In the genomic region with DNA sequence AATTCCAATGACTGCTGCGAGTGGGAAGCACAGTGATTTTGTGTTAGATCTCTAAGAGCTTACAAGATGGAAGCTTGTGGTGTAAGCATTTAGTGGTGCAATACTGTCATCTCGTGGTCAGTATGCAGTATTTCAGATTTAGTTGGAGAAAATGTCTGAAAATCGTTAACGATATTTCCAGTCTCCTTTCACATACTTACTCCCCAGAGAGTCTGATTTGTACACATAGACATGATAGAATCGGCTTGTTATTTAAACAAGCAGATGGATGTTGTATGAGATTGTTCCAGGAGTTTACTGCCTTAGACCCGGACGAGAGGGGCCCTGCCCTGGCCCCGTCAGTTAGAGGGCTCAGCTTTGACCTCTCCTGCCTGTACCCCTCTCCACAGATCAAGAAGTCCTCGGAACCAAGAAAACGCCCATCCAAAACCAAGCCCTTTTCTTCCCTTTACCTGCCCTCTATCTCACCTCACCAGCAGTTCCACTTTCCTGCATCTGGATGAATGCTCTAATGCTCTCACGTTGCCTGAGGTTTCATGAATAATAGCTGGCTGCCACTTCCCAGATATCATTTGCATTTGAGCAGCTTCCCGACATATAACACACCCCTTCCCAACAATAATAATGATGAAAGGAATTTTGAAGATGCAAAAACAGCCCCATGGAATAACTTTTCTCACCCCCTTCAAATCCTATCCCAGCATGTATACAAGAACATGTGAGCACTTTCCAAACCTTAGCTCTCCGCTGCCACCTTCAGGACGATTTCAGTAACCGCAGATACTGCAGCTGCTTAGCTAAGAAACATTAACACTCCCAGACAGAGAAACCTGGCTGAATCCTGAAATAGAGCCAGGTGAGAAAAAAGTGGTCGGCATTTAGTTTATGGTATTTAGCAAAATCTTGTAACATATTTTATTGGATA, we compare ENCODE assay signal across 8 cellular contexts.
A peak's percentile ranks its signal among the peaks of the same experiment; 100 is the strongest.
DNase-seq lines count a peak whose midpoint lies in the region; ATAC-seq and TF ChIP-seq lines count a peak whose summit lies in the region.

No MANE protein-coding gene starts in this region.

- H3K36me3 Mint-ChIP-seq in activated T-cell treated with anti-CD3 and anti-CD28 coated beads, Interleukin-2, amount 50 U/mL, for 4 hours (ENCODE audit: insufficient read depth), result peaks cover 2% of the 10 kb centered on the region
- H3K36me3 Mint-ChIP-seq in naive thymus-derived CD8-positive, alpha-beta T cell, result peaks cover 0 to 3% (median 2%) of the 10 kb centered on the region in 3 donors
- H3K36me3 Mint-ChIP-seq in stimulated activated effector memory CD8-positive, alpha-beta T cell treated with anti-CD3 and anti-CD28 coated beads, Interleukin-12 subunit alpha, Interleukin-12 subunit beta, amount 100 ng/mL, for 72 hours, result no peaks in the 10 kb centered on the region

- peak; percentile 85 for ATAC-seq in GM21717 (IDR thresholded peaks at IDR 0.05; ENCODE audit: unreplicated experiment)
- ATAC-seq in PC-3, result peak; percentile 86
- peak; percentile 87 for ATAC-seq in activated T-cell treated with anti-CD3 and anti-CD28 coated beads, Interleukin-2, amount 50 U/mL, for 4 hours
- peak; percentile 84 to 89 for ATAC-seq in naive thymus-derived CD8-positive, alpha-beta T cell
- peak; percentile 84 for ATAC-seq in stimulated activated effector memory CD8-positive, alpha-beta T cell treated with anti-CD3 and anti-CD28 coated beads, Interleukin-12 subunit alpha, Interleukin-12 subunit beta, amount 100 ng/mL, for 72 hours

- no peaks in the 10 kb centered on the region for H3F3A ChIP-seq in PC-3 (ENCODE audit: low read length, unreplicated experiment)

- TF ChIP-seq CTCF in PC-3 (conservative IDR thresholded peaks at IDR 0.05; ENCODE audit: low read depth, low read length), result peak; percentile 91

- CTCF ChIA-PET in PC-3 (lab: Charles Lee), result interaction anchor here (0.5 to 2.1 kb wide), 21 partner anchors 35 to 1900 kb away, joined by 3 to 28 read pairs (median 4); a partner anchor contains a TSS

- H3K27me3 ChIP-seq in PC-3 (ENCODE audit: low read length), result no peaks in the 10 kb centered on the region

- no peaks in the 10 kb centered on the region for H3K9me2 ChIP-seq in PC-3 (replicated peaks; ENCODE audit: low read length)

- no peaks in the 10 kb centered on the region for H3K36me3 ChIP-seq in PC-3 (ENCODE audit: low read depth, low read length)

- POLR2A ChIA-PET in PC-3 (lab: Charles Lee; ENCODE audit: unreplicated experiment), result interaction anchor here (0.6 to 1.0 kb wide), 4 partner anchors 112 to 407 kb away, joined by 3 to 8 read pairs (median 4); a partner anchor contains a TSS
- POLR2A ChIA-PET in naive thymus-derived CD8-positive, alpha-beta T cell (lab: Charles Lee), result interaction anchor here (1.3 to 1.9 kb wide), 4 partner anchors 86 to 227 kb away, joined by 3 to 6 read pairs (median 5); a partner anchor contains a TSS

- peak overlapping the region; percentile 65 for H3K9ac ChIP-seq in PC-3 (ENCODE audit: low read length)

- H4K20me1 ChIP-seq in PC-3 (ENCODE audit: low read length), result no peaks in the 10 kb centered on the region

- no peaks in the 10 kb centered on the region for H3K27me3 Mint-ChIP-seq in activated T-cell treated with anti-CD3 and anti-CD28 coated beads, Interleukin-2, amount 50 U/mL, for 4 hours (ENCODE audit: low read depth)
- H3K27me3 Mint-ChIP-seq in naive thymus-derived CD8-positive, alpha-beta T cell, result peaks cover 0 to 3% (median 0%) of the 10 kb centered on the region in 5 donors

- H3K4me3 Mint-ChIP-seq in activated T-cell treated with anti-CD3 and anti-CD28 coated beads, Interleukin-2, amount 50 U/mL, for 4 hours, result no peak overlapping the region
- no peak overlapping the region for H3K4me3 Mint-ChIP-seq in naive thymus-derived CD8-positive, alpha-beta T cell
- H3K4me3 Mint-ChIP-seq in stimulated activated effector memory CD8-positive, alpha-beta T cell treated with anti-CD3 and anti-CD28 coated beads, Interleukin-12 subunit alpha, Interleukin-12 subunit beta, amount 100 ng/mL, for 72 hours, result no peak overlapping the region

- DNase-seq in DMS53 treated with DMSO at 0.1 percent for 48 hours (lab: John Stamatoyannopoulos, UW; ENCODE audit: unreplicated experiment) (peak; percentile 74), KBM-7 (peak; percentile 74), PC-3 (peak; percentile 92), fibroblast of gingiva (ENCODE audit: low read depth) (peak; percentile 91)
- peak; percentile 60 for DNase-seq in activated T-cell treated with anti-CD3 and anti-CD28 coated beads, Interleukin-2, amount 50 U/mL, for 4 hours
- peak; percentile 36 to 80 (median 63) for DNase-seq in naive thymus-derived CD8-positive, alpha-beta T cell
- peak; percentile 26 to 76 for DNase-seq in stimulated activated effector memory CD8-positive, alpha-beta T cell treated with anti-CD3 and anti-CD28 coated beads, Interleukin-12 subunit alpha, Interleukin-12 subunit beta, amount 100 ng/mL, for 72 hours (ENCODE audit: low spot score in 2 of 2)

- intact Hi-C loops in PC-3 (cut with micrococcal nuclease), result loop anchor here (1.0 to 5.0 kb wide), 11 partner anchors 48 to 1896 kb away; no protein-coding TSS in a partner anchor

- H3K4me1 ChIP-seq in PC-3 (ENCODE audit: insufficient read depth, low read length), result peaks cover 13% of the 10 kb centered on the region

- peak overlapping the region; percentile 59 for H3K27ac ChIP-seq in PC-3 (ENCODE audit: low read length)

- peak overlapping the region; percentile 90 for H2AFZ ChIP-seq in PC-3 (ENCODE audit: low read length)

- peak overlapping the region; percentile 63 for H3K4me3 ChIP-seq in PC-3 (ENCODE audit: low read length)

- H3K79me2 ChIP-seq in PC-3 (ENCODE audit: low read length), result no peaks in the 10 kb centered on the region

- no peak overlapping the region for H3K27ac Mint-ChIP-seq in naive thymus-derived CD8-positive, alpha-beta T cell
- H3K27ac Mint-ChIP-seq in stimulated activated effector memory CD8-positive, alpha-beta T cell treated with anti-CD3 and anti-CD28 coated beads, Interleukin-12 subunit alpha, Interleukin-12 subunit beta, amount 100 ng/mL, for 72 hours, result no peak overlapping the region

- no peaks in the 10 kb centered on the region for H3K9me3 ChIP-seq in PC-3 (ENCODE audit: low read length)

- H3K4me1 Mint-ChIP-seq in activated T-cell treated with anti-CD3 and anti-CD28 coated beads, Interleukin-2, amount 50 U/mL, for 4 hours (ENCODE audit: low read depth), result no peaks in the 10 kb centered on the region
- no peaks in the 10 kb centered on the region for H3K4me1 Mint-ChIP-seq in naive thymus-derived CD8-positive, alpha-beta T cell
- H3K4me1 Mint-ChIP-seq in stimulated activated effector memory CD8-positive, alpha-beta T cell treated with anti-CD3 and anti-CD28 coated beads, Interleukin-12 subunit alpha, Interleukin-12 subunit beta, amount 100 ng/mL, for 72 hours, result no peaks in the 10 kb centered on the region

- no TSS peak for BruUV-seq in PC-3 (replicated peaks; lab: Mats Ljungman, UMichigan)

- H3K4me2 ChIP-seq in PC-3 (ENCODE audit: low read length), result peak overlapping the region; percentile 85

- in situ Hi-C loops in KBM-7 (cut with MboI; ENCODE audit: low pct_unique_long_range_greater_than_20kb, low sequenced_read_pairs), result no loop called here

- no peaks in the 10 kb centered on the region for H3K9me3 Mint-ChIP-seq in activated T-cell treated with anti-CD3 and anti-CD28 coated beads, Interleukin-2, amount 50 U/mL, for 4 hours
- no peaks in the 10 kb centered on the region for H3K9me3 Mint-ChIP-seq in naive thymus-derived CD8-positive, alpha-beta T cell
- no peaks in the 10 kb centered on the region for H3K9me3 Mint-ChIP-seq in stimulated activated effector memory CD8-positive, alpha-beta T cell treated with anti-CD3 and anti-CD28 coated beads, Interleukin-12 subunit alpha, Interleukin-12 subunit beta, amount 100 ng/mL, for 72 hours

Comparison
In these comparisons a context has a peak if more than half of its experiments do, and no peak if none do; other contexts are left out.
1. Peak in every context shown above with its lines: DNase-seq, ATAC-seq, H3K4me3 ChIP-seq and H3K27ac ChIP-seq.